In the genomic region with DNA sequence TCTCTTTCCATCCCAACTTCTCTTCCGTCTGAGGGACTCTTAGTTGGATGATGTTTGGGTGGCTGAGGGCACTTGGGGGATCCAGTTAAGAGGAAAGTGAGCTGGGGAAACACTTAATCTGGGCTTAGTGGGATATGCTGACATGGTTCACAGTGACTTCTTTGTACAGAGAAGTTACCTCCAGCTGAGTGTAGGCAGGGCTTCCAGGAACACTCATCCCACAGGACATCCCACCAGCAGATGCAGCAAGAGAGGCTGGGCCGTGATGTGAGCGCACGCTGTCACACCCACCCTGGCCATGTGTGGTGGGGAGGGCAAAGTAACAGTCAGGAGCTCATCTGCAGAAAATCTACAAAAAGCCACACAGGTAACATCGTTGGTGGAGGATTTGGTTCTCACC, we compare ENCODE assay signal across 12 cellular contexts. TPM values are rescaled to one million over a fixed set of nuclear protein-coding genes. Genes with fewer than 3 reads are reported as not detected.
A peak's percentile ranks its signal among the peaks of the same experiment; 100 is the strongest.
DNase-seq lines count a peak whose midpoint lies in the region; ATAC-seq and TF ChIP-seq lines count a peak whose summit lies in the region.
"Had no signal": no experiment of that assay in that cellular context is flagged by ENCODE, and none has a peak within 500 bp of the region (broad histone marks: within the 10 kb centered on the region; RNA-seq: fewer than 3 reads in every experiment).

No MANE protein-coding gene starts in this region.

- H4K20me1 ChIP-seq in BLaER1, result no peaks in the 10 kb centered on the region

- H3K9me3 ChIP-seq in BLaER1 (no peaks in the 10 kb centered on the region), neuronal stem cell (replicated peaks in 1 of 2; ENCODE audit: control insufficient read depth in 2 of 2, insufficient read depth in 1 of 2, low read depth in 1 of 2, low read length in 2 of 2) (no peaks in the 10 kb centered on the region)

- no peak overlapping the region for H4K8ac ChIP-seq in neuronal stem cell (ENCODE audit: low read depth, low read length)

- intact Hi-C loops in left ventricle myocardium superior (cut with micrococcal nuclease), result no loop called here

- H4K91ac ChIP-seq in neuronal stem cell (ENCODE audit: low read depth, low read length, poor library complexity), result no peak overlapping the region

- no peak for TF ChIP-seq CTCF in GM13977 (IDR thresholded peaks at IDR 0.05; ENCODE audit: extremely low read depth, insufficient read depth, missing control alignments)

- no peak overlapping the region for H3K23ac ChIP-seq in neuronal stem cell (ENCODE audit: low read depth, low read length, poor library complexity)

- H3K36me3 ChIP-seq in BLaER1, result no peaks in the 10 kb centered on the region
- no peaks in the 10 kb centered on the region for H3K36me3 ChIP-seq in neuronal stem cell (replicated peaks in 1 of 2; ENCODE audit: control insufficient read depth in 2 of 2, insufficient read depth in 2 of 2, low read length in 2 of 2)

- H3K4me2 ChIP-seq in BLaER1 (peak overlapping the region; percentile 94), neuronal stem cell (ENCODE audit: insufficient read depth, low read length, poor library complexity, severe bottlenecking) (no peak overlapping the region)

- peak; percentile 13 for DNase-seq in GM13977 (ENCODE audit: low spot score)
- peak; percentile 35 for DNase-seq in amniotic epithelial cell (ENCODE audit: low read depth)
- no peak for DNase-seq in neuronal stem cell (ENCODE audit: low spot score)
- DNase-seq in DMS53 treated with DMSO at 0.1 percent for 48 hours (lab: John Stamatoyannopoulos, UW; ENCODE audit: unreplicated experiment), result no peak
- no peak for DNase-seq in left ventricle myocardium superior
- DNase-seq in SW 1271 (lab: John Stamatoyannopoulos, UW), result no peak
- no peak for DNase-seq in NCI-H446 treated with DMSO at 0.1 percent for 48 hours (lab: John Stamatoyannopoulos, UW)
- DNase-seq: SHP77 treated with DMSO at 0.1 percent for 48 hours, substantia nigra had no signal

- H3K27ac ChIP-seq in BLaER1, result peak overlapping the region; percentile 95
- no peak overlapping the region for H3K27ac ChIP-seq in neuronal stem cell (replicated peaks; ENCODE audit: low read length)
- H3K27ac ChIP-seq: C4-2B had no signal

- H3K27me3 ChIP-seq in BLaER1 (no peaks in the 10 kb centered on the region), neuronal stem cell (ENCODE audit: control insufficient read depth in 3 of 3, insufficient read depth in 3 of 3, low read depth in 1 of 3, low read length in 3 of 3) (peaks cover 0 to 7% (median 0%) of the 10 kb centered on the region in 3 experiments)

- H3K4me1 ChIP-seq in BLaER1 (peaks cover 97% of the 10 kb centered on the region), neuronal stem cell (ENCODE audit: control insufficient read depth in 2 of 2, insufficient read depth in 1 of 2, low read depth in 1 of 2, low read length in 2 of 2) (peaks cover 0 to 26% of the 10 kb centered on the region in 2 donors)

- no peak overlapping the region for H2BK120ac ChIP-seq in neuronal stem cell (ENCODE audit: low read depth, low read length)

- peaks cover 2% of the 10 kb centered on the region for H3K79me1 ChIP-seq in neuronal stem cell (ENCODE audit: low read depth, low read length)

- H3K9ac ChIP-seq in BLaER1 (peak overlapping the region; percentile 88), neuronal stem cell (ENCODE audit: low read depth, low read length, poor library complexity) (no peak overlapping the region)

- no peak overlapping the region for H2AFZ ChIP-seq in neuronal stem cell (ENCODE audit: low read length)

- WGBS in neuronal stem cell (ENCODE audit: extremely low coverage in 2 of 2, insufficient read length in 2 of 2, insufficient replicate concordance in 1 of 2), 2 donors, result no CpG with 5 or more reads among the region's 5 CpGs

- peak overlapping the region; percentile 56 for H3K14ac ChIP-seq in neuronal stem cell (ENCODE audit: low read length)

- peak overlapping the region; percentile 2 for H2AK5ac ChIP-seq in neuronal stem cell (ENCODE audit: low read depth, low read length)

- no peak overlapping the region for H3K4ac ChIP-seq in neuronal stem cell (ENCODE audit: low read length)

- peak overlapping the region; percentile 70 for H3K4me3 ChIP-seq in BLaER1
- H3K4me3 ChIP-seq in neuronal stem cell (ENCODE audit: low read length in 2 of 2), result no peak overlapping the region

- in situ Hi-C loops in GM13977 (cut with MboI; ENCODE audit: low pct_unique_long_range_greater_than_20kb, low sequenced_read_pairs, unreplicated experiment), result no loop called here

- no peak overlapping the region for H2BK12ac ChIP-seq in neuronal stem cell (ENCODE audit: low read length)

- peak overlapping the region; percentile 81 for H3K18ac ChIP-seq in neuronal stem cell (ENCODE audit: low read length)

- ATAC-seq in left ventricle myocardium superior, result no peak

- no peak overlapping the region for H2BK5ac ChIP-seq in neuronal stem cell (ENCODE audit: low read length)

- H2BK15ac ChIP-seq in neuronal stem cell (ENCODE audit: low read length), result peak overlapping the region; percentile 15

RNA-seq across cellular contexts. Expression of gene CACNA2D4, which starts 0.8 kb away (rescaled TPM):
- 2.9 TPM for polyA plus RNA-seq in neuronal stem cell (2013, experiment 1 of 2)
- 2.5 TPM for polyA plus RNA-seq in neuronal stem cell (2013, experiment 2 of 2)
- total RNA-seq in left ventricle myocardium superior, result 1.0 TPM
- total RNA-seq: bronchial epithelial cell had no signal

Comparison
In these comparisons a context has a peak if more than half of its experiments do, and no peak if none do; other contexts are left out.
1. DNase-seq: peak in GM13977 (single experiment) and amniotic epithelial cell (single experiment); none in neuronal stem cell (single experiment), DMS53 treated with DMSO at 0.1 percent for 48 hours (single experiment), left ventricle myocardium superior (single experiment), SW 1271 (0 of 2) and NCI-H446 treated with DMSO at 0.1 percent for 48 hours (single experiment).